15 cellular contexts compared by ENCODE assay signal in genomic region chr7:151498495-151498894, GRCh38.
A peak's percentile ranks its signal among the peaks of the same experiment; 100 is the strongest.
DNase-seq lines count a peak whose midpoint lies in the region; ATAC-seq, FAIRE-seq and TF ChIP-seq lines count a peak whose summit lies in the region.
"Had no signal": no experiment of that assay in that cellular context is flagged by ENCODE, and none has a peak within 500 bp of the region (broad histone marks: within the 10 kb centered on the region; RNA-seq: fewer than 3 reads in every experiment).

No MANE protein-coding gene starts in this region.

- H3K36me3 Mint-ChIP-seq in nephron progenitor cell (ENCODE audit: low read depth): peaks cover 55% of the 10 kb centered on the region

- TF ChIP-seq CTCF in nephron progenitor cell (IDR thresholded peaks at IDR 0.05): no peak

- in situ Hi-C loops in ACHN (cut with HindIII; ENCODE audit: low pct_ligation_motif_present, low pct_unique_long_range_greater_than_20kb, low sequenced_read_pairs): no loop called here

- DNase-seq in ACHN: peak; percentile 62
- peak; percentile 58 for DNase-seq in RCC 7860 (ENCODE audit: low spot score)
- peak; percentile 35 for DNase-seq in glomerular visceral epithelial cell (ENCODE audit: extremely low spot score)
- DNase-seq in nephron progenitor cell: no peak
- DNase-seq in activated CD4-positive, alpha-beta T cell treated with anti-CD3 and anti-CD28 coated beads, Interleukin-2, amount 50 U/mL, for 48 hours: no peak
- no peak for DNase-seq in DMS114 treated with DMSO at 0.1 percent for 48 hours (lab: John Stamatoyannopoulos, UW; ENCODE audit: unreplicated experiment)
- DNase-seq in NOMO-1 treated with dmso at 0.1 percent for 144 hours (lab: John Stamatoyannopoulos, UW; ENCODE audit: unreplicated experiment): no peak
- DNase-seq: CD4-positive, alpha-beta T cell; DMS79 treated with DMSO at 0.1 percent for 48 hours; KG1; NCI-H1105 treated with DMSO at 0.1 percent for 48 hours; NCI-H1694 treated with DMSO at 0.1 percent for 48 hours; NCI-H748 treated with DMSO at 0.1 percent for 48 hours had no signal

- peaks cover 4% of the 10 kb centered on the region for H3K9me3 Mint-ChIP-seq in nephron progenitor cell
- H3K9me3 Mint-ChIP-seq: CD4-positive, alpha-beta T cell had no signal

- no peak overlapping the region for H3K4me3 Mint-ChIP-seq in nephron progenitor cell
- H3K4me3 Mint-ChIP-seq: CD4-positive, alpha-beta T cell had no signal

- no peak for ATAC-seq in GM18873 (IDR thresholded peaks at IDR 0.05; ENCODE audit: low FRiP score, unreplicated experiment)

- H3K27me3 Mint-ChIP-seq in nephron progenitor cell (ENCODE audit: low read depth, poor library complexity): no peaks in the 10 kb centered on the region
- H3K27me3 Mint-ChIP-seq: CD4-positive, alpha-beta T cell had no signal

- H3K4me1 Mint-ChIP-seq in nephron progenitor cell: peaks cover 38% of the 10 kb centered on the region

- peak; percentile 90 for FAIRE-seq in RCC 7860 (lab: Jason Lieb, UNC)
- FAIRE-seq: H1 had no signal

- peak overlapping the region; percentile 1 for H3K27ac Mint-ChIP-seq in nephron progenitor cell
- H3K27ac Mint-ChIP-seq: CD4-positive, alpha-beta T cell had no signal

Comparison
In these comparisons a context has a peak if more than half of its experiments do, and no peak if none do; other contexts are left out.
1. DNase-seq: peak in ACHN (single experiment), RCC 7860 (single experiment) and glomerular visceral epithelial cell (single experiment); none in nephron progenitor cell (single experiment), activated CD4-positive, alpha-beta T cell treated with anti-CD3 and anti-CD28 coated beads, Interleukin-2, amount 50 U/mL, for 48 hours (0 of 2), DMS114 treated with DMSO at 0.1 percent for 48 hours (single experiment) and NOMO-1 treated with dmso at 0.1 percent for 144 hours (single experiment).